In genomic region chr11:28133146-28133545, GRCh38 we compare ENCODE assay signal across 15 cellular contexts. TPM values are rescaled to one million over a fixed set of nuclear protein-coding genes. Genes with fewer than 3 reads are reported as not detected.
A peak's percentile ranks its signal among the peaks of the same experiment; 100 is the strongest.
DNase-seq lines count a peak whose midpoint lies in the region; ATAC-seq and TF ChIP-seq lines count a peak whose summit lies in the region.
"Had no signal": no experiment of that assay in that cellular context is flagged by ENCODE, and none has a peak within 500 bp of the region (broad histone marks: within the 10 kb centered on the region; RNA-seq: fewer than 3 reads in every experiment).

No MANE protein-coding gene starts in this region.

- TF ChIP-seq CTCF in AG10803 (conservative IDR thresholded peaks at IDR 0.05; ENCODE audit: low read length) (no peak), testis (IDR thresholded peaks at IDR 0.05) (no peak)

- ATAC-seq in activated CD4-positive, CD25-positive, alpha-beta regulatory T cell treated with anti-CD3 and anti-CD28 coated beads, Interleukin-2, amount 50 U/mL, for 24 hours, result no peak

- DNase-seq in AG10803 (ENCODE audit: low read depth) (peak; percentile 5), HT1080 (ENCODE audit: low read depth) (peak; percentile 28), astrocyte of the hippocampus (ENCODE audit: low read depth, low spot score) (peak; percentile 21), iris pigment epithelial cell (ENCODE audit: low read depth) (peak; percentile 31), testis (no peak), T1000 (lab: John Stamatoyannopoulos, UW) (no peak), NCI-H526 (lab: John Stamatoyannopoulos, UW) (no peak)
- DNase-seq: CD4-positive, CD25-positive, alpha-beta regulatory T cell; NCI-H1436; NCI-H2029; NCI-H2171 treated with DMSO at 0.1 percent for 48 hours; NCI-H446 treated with DMSO at 0.1 percent for 48 hours; NCI-H82; PC-9 had no signal

- H3K4me3 ChIP-seq in AG10803 (ENCODE audit: low read length) (no peak overlapping the region), testis (no peak overlapping the region)
- H3K4me3 ChIP-seq: PC-9 had no signal

- no peaks in the 10 kb centered on the region for H3K36me3 ChIP-seq in testis (ENCODE audit: low read depth, missing control alignments)

- WGBS in testis, 2 donors, result 94 to 95% methylated on average over 3 of the region's 3 CpGs

- intact Hi-C loops in testis (cut with DNase I; ENCODE audit: low total_unique reads), result no loop called here

- no peaks in the 10 kb centered on the region for H3K4me1 ChIP-seq in testis

- TF ChIP-seq POLR2A in testis (IDR thresholded peaks at IDR 0.05), result no peak

- H3K27me3 ChIP-seq in testis, result no peaks in the 10 kb centered on the region

- no peaks in the 10 kb centered on the region for H3K9me3 ChIP-seq in testis

- H3K27ac ChIP-seq in testis, result no peak overlapping the region
- H3K27ac ChIP-seq: PC-9 had no signal

RNA-seq across cellular contexts. Expression of gene METTL15, which starts 25.0 kb away (rescaled TPM):
- 12.1 and 14.6 TPM in 2 replicates for total RNA-seq in HT1080 (2014; rRNA removed; shearing (Covaris generic))
- polyA plus RNA-seq in HT1080 (2015; cell fraction: cytosol; rRNA removed), result 10.3 and 14.5 TPM in 2 replicates
- 17.7 and 19.3 TPM in 2 replicates for polyA plus RNA-seq in HT1080 (2015; cell fraction: nucleus; rRNA removed)
- total RNA-seq in testis, result 10 to 100 TPM; 14.8 to 25.7 TPM
- 8.2 TPM for polyA plus RNA-seq in testis (ENCODE audit: insufficient read depth, low read depth, low replicate concordance)

RNA-seq across cellular contexts. Expression of gene KIF18A, which starts 25.2 kb away (rescaled TPM):
- 21.1 and 23.1 TPM in 2 replicates for total RNA-seq in HT1080 (2014; rRNA removed; shearing (Covaris generic))
- 13.1 and 14.8 TPM in 2 replicates for polyA plus RNA-seq in HT1080 (2015; cell fraction: cytosol; rRNA removed)
- 37.3 and 44.5 TPM in 2 replicates for polyA plus RNA-seq in HT1080 (2015; cell fraction: nucleus; rRNA removed)
- 10 to 100 TPM; 14.4 to 22.5 TPM for total RNA-seq in testis
- polyA plus RNA-seq in testis (ENCODE audit: insufficient read depth, low read depth, low replicate concordance), result 9.5 TPM

Comparison
In these comparisons a context has a peak if more than half of its experiments do, and no peak if none do; other contexts are left out.
1. DNase-seq: peak in AG10803 (single experiment), HT1080 (single experiment), astrocyte of the hippocampus (single experiment) and iris pigment epithelial cell (single experiment); none in testis (single experiment), T1000 (single experiment) and NCI-H526 (0 of 2).